ENCODE assay signal across 9 cellular contexts in genomic region chr19:45883881-45884681, GRCh38. TPM values are rescaled to one million over a fixed set of nuclear protein-coding genes. Genes with fewer than 3 reads are reported as not detected.
A peak's percentile ranks its signal among the peaks of the same experiment; 100 is the strongest.
DNase-seq lines count a peak whose midpoint lies in the region; ATAC-seq and TF ChIP-seq lines count a peak whose summit lies in the region.
"Had no signal": no experiment of that assay in that cellular context is flagged by ENCODE, and none has a peak within 500 bp of the region (broad histone marks: within the 10 kb centered on the region; RNA-seq: fewer than 3 reads in every experiment).

No MANE protein-coding gene starts in this region.

- intact Hi-C loops in testis (cut with DNase I; ENCODE audit: low total_unique reads): loop anchor here (10.0 kb wide), 1 partner anchor 109 kb away; no protein-coding TSS in a partner anchor

- peak overlapping the region; percentile 42 for H3K9ac ChIP-seq in Loucy (ENCODE audit: low read depth, low read length, poor library complexity, severe bottlenecking)
- no peak overlapping the region for H3K9ac ChIP-seq in neural progenitor cell

- H3K27me3 Mint-ChIP-seq in neural progenitor cell (ENCODE audit: insufficient read depth, low read depth): peaks cover 14% of the 10 kb centered on the region

- 61 to 67% methylated on average over 34 to 42 of the region's 57 CpGs for WGBS in testis, 2 donors

- H4K20me1 ChIP-seq in Loucy (ENCODE audit: insufficient read depth, low read length, poor library complexity, severe bottlenecking) (peaks cover 27% of the 10 kb centered on the region), neural progenitor cell (ENCODE audit: low read depth) (peaks cover 27% of the 10 kb centered on the region)

- H3K79me2 ChIP-seq in Loucy (ENCODE audit: insufficient read depth, low read length): peaks cover 28% of the 10 kb centered on the region
- peaks cover 21% of the 10 kb centered on the region for H3K79me2 ChIP-seq in neural progenitor cell (ENCODE audit: low read depth)

- H3K9me2 ChIP-seq in Loucy (replicated peaks; ENCODE audit: low read depth, low read length): no peaks in the 10 kb centered on the region

- TF ChIP-seq CTCF in C4-2B (conservative IDR thresholded peaks at IDR 0.05): no peak
- TF ChIP-seq CTCF in Loucy (conservative IDR thresholded peaks at IDR 0.05; ENCODE audit: low read length): no peak
- no peak for TF ChIP-seq CTCF in coronary artery (IDR thresholded peaks at IDR 0.05)
- TF ChIP-seq CTCF in neural progenitor cell (IDR thresholded peaks at IDR 0.05): no peak
- no peak for TF ChIP-seq CTCF in testis (IDR thresholded peaks at IDR 0.05)

- no peak for TF ChIP-seq POLR2A in testis (IDR thresholded peaks at IDR 0.05)

- H3K4me1 Mint-ChIP-seq in neural progenitor cell: peaks cover 34% of the 10 kb centered on the region

- H2AFZ ChIP-seq in Loucy (ENCODE audit: low read length) (no peak overlapping the region), neural progenitor cell (replicated peaks) (no peak overlapping the region)

- H3K27me3 ChIP-seq in Loucy (ENCODE audit: insufficient read depth, low read length, poor library complexity, severe bottlenecking) (no peaks in the 10 kb centered on the region), neural progenitor cell (no peaks in the 10 kb centered on the region), testis (no peaks in the 10 kb centered on the region)

- H3K27ac ChIP-seq in C4-2B (peak overlapping the region; percentile 89; the same call in 1 of the 2 replicates), coronary artery (no peak overlapping the region), neural progenitor cell (no peak overlapping the region), testis (no peak overlapping the region)

- H3K36me3 Mint-ChIP-seq in neural progenitor cell: peaks cover 4% of the 10 kb centered on the region

- H3F3A ChIP-seq in Loucy (ENCODE audit: low read depth) (no peaks in the 10 kb centered on the region), neural progenitor cell (ENCODE audit: low read depth) (peaks cover 44% of the 10 kb centered on the region)

- H3K4me2 ChIP-seq in Loucy (ENCODE audit: low read depth, low read length, poor library complexity, severe bottlenecking) (peak overlapping the region; percentile 94), neural progenitor cell (peak overlapping the region; percentile 82)

- DNase-seq in coronary artery (ENCODE audit: low spot score) (no peak), neural progenitor cell (ENCODE audit: low spot score) (no peak), putamen (ENCODE audit: low spot score) (no peak), SK-N-DZ (ENCODE audit: low spot score) (no peak), testis (no peak)

- H3K9me3 ChIP-seq in Loucy (ENCODE audit: insufficient read depth, low read depth, low read length) (no peaks in the 10 kb centered on the region), neural progenitor cell (ENCODE audit: low read depth) (no peaks in the 10 kb centered on the region), testis (no peaks in the 10 kb centered on the region)

- H3K4me3 Mint-ChIP-seq in neural progenitor cell: peak overlapping the region; percentile 84

- no peaks in the 10 kb centered on the region for H3K9me3 Mint-ChIP-seq in neural progenitor cell

- no peaks in the 10 kb centered on the region for H3K36me3 ChIP-seq in Loucy (ENCODE audit: insufficient read depth, low read length)
- no peaks in the 10 kb centered on the region for H3K36me3 ChIP-seq in neural progenitor cell
- H3K36me3 ChIP-seq in testis (ENCODE audit: low read depth, missing control alignments): no peaks in the 10 kb centered on the region

- ATAC-seq in GM19328 (IDR thresholded peaks at IDR 0.05; ENCODE audit: unreplicated experiment): no peak
- ATAC-seq: left ventricle myocardium superior had no signal

- H3K4me3 ChIP-seq in Loucy (ENCODE audit: low read length, poor library complexity, severe bottlenecking): peak overlapping the region; percentile 84
- peak overlapping the region; percentile 86 for H3K4me3 ChIP-seq in coronary artery
- H3K4me3 ChIP-seq in neural progenitor cell: no peak overlapping the region
- peak overlapping the region in 1 of 2 donors; percentile 75 for H3K4me3 ChIP-seq in testis

- no peak overlapping the region for H3K27ac Mint-ChIP-seq in neural progenitor cell

- H3K4me1 ChIP-seq in Loucy (ENCODE audit: insufficient read depth, low read length, poor library complexity, severe bottlenecking) (peaks cover 21% of the 10 kb centered on the region), neural progenitor cell (peaks cover 21% of the 10 kb centered on the region), testis (peaks cover 35% of the 10 kb centered on the region)

RNA-seq across cellular contexts. Expression of gene IRF2BP1, which starts 1.9 kb away (rescaled TPM):
- total RNA-seq in neural progenitor cell (ENCODE audit: low replicate concordance): 9.8 and 34.5 TPM in 2 replicates
- 17.9 and 24.2 TPM in 2 replicates for polyA plus RNA-seq in SK-N-DZ (2014; cell fraction: cytosol; rRNA removed)
- polyA plus RNA-seq in SK-N-DZ (2014; cell fraction: nucleus; rRNA removed): 11.2 and 14.6 TPM in 2 replicates
- total RNA-seq in testis: 10 to 100 TPM; 36.0 to 48.3 TPM
- polyA plus RNA-seq in testis (ENCODE audit: insufficient read depth, low read depth, low replicate concordance): 13.8 TPM

RNA-seq across cellular contexts. Expression of gene MYPOP, which starts 18.3 kb away (rescaled TPM):
- total RNA-seq in neural progenitor cell (ENCODE audit: low replicate concordance): 0.07 and 1.9 TPM in 2 replicates
- 0.79 and 1.1 TPM in 2 replicates for polyA plus RNA-seq in SK-N-DZ (2014; cell fraction: cytosol; rRNA removed)
- polyA plus RNA-seq in SK-N-DZ (2014; cell fraction: nucleus; rRNA removed): 0.52 and 0.67 TPM in 2 replicates
- 10 to 100 TPM in 1 of 2 donors, 1 to 10 TPM in 1; 9.4 to 11.1 TPM for total RNA-seq in testis
- polyA plus RNA-seq in testis (ENCODE audit: insufficient read depth, low read depth, low replicate concordance): 9.5 TPM

RNA-seq across cellular contexts. Expression of gene FOXA3, which starts 20.0 kb away (rescaled TPM):
- 7.3 and 8.4 TPM in 2 replicates for total RNA-seq in neural progenitor cell (ENCODE audit: low replicate concordance)
- polyA plus RNA-seq in SK-N-DZ (2014; cell fraction: cytosol; rRNA removed): 0.38 and 0.67 TPM in 2 replicates
- polyA plus RNA-seq in SK-N-DZ (2014; cell fraction: nucleus; rRNA removed): not detected in 2 replicates
- total RNA-seq in testis: 1 to 10 TPM; 1.5 to 1.7 TPM
- 1.7 TPM for polyA plus RNA-seq in testis (ENCODE audit: insufficient read depth, low read depth, low replicate concordance)
- total RNA-seq: left ventricle myocardium superior had no signal

RNA-seq across cellular contexts. Expression of gene SYMPK, which starts 21.1 kb away (rescaled TPM):
- 38.3 and 65.7 TPM in 2 replicates for total RNA-seq in neural progenitor cell (ENCODE audit: low replicate concordance)
- 26.2 and 27.7 TPM in 2 replicates for polyA plus RNA-seq in SK-N-DZ (2014; cell fraction: cytosol; rRNA removed)
- polyA plus RNA-seq in SK-N-DZ (2014; cell fraction: nucleus; rRNA removed): 52.1 and 58.3 TPM in 2 replicates
- 100 to 1,000 TPM; 123 to 142 TPM for total RNA-seq in testis
- 195 TPM for polyA plus RNA-seq in testis (ENCODE audit: insufficient read depth, low read depth, low replicate concordance)

RNA-seq across cellular contexts. Expression of gene NANOS2, which starts 30.5 kb away (rescaled TPM):
- total RNA-seq in neural progenitor cell (ENCODE audit: low replicate concordance) (not detected in 2 replicates), testis (1 to 10 TPM; 4.8 to 5.1 TPM)
- not detected in 2 replicates for polyA plus RNA-seq in SK-N-DZ (2014; cell fraction: cytosol; rRNA removed)
- not detected in 2 replicates for polyA plus RNA-seq in SK-N-DZ (2014; cell fraction: nucleus; rRNA removed)
- polyA plus RNA-seq in testis (ENCODE audit: insufficient read depth, low read depth, low replicate concordance): 4.8 TPM
- total RNA-seq: left ventricle myocardium superior had no signal
